Comparison of ENCODE assay signal across 9 cellular contexts in genomic region chr5:125700380-125700856, GRCh38.
DNase-seq lines count a peak whose midpoint lies in the region; ATAC-seq and TF ChIP-seq lines count a peak whose summit lies in the region.
"Had no signal": no experiment of that assay in that cellular context is flagged by ENCODE, and none has a peak within 500 bp of the region (broad histone marks: within the 10 kb centered on the region; RNA-seq: fewer than 3 reads in every experiment).

No MANE protein-coding gene starts in this region.

- DNase-seq in DMS79 (lab: John Stamatoyannopoulos, UW) (peak; percentile 6), NCI-H2196 (lab: John Stamatoyannopoulos, UW; ENCODE audit: unreplicated experiment) (peak; percentile 59), osteocyte (ENCODE audit: extremely low spot score, unreplicated experiment) (no peak), head of caudate nucleus (no peak)
- no peak for DNase-seq in activated CD4-positive, alpha-beta T cell treated with anti-CD3 and anti-CD28 coated beads for 4 hours

- 61 to 68% methylated on average over 7 to 8 of the region's 8 CpGs for WGBS in ectodermal cell, 2 experiments

- intact Hi-C loops in head of caudate nucleus (cut with DNase I) = no loop called here

- H3K4me3 Mint-ChIP-seq in nephron (peak overlapping the region; percentile 33 to 66 (median 34)), osteocyte (ENCODE audit: unreplicated experiment) (no peak overlapping the region)
- H3K4me3 Mint-ChIP-seq: T-helper 2 cell treated with Interferon-gamma antibody and Interleukin-4, amounts not matched to agents 5 μg/mL and 100 μg/mL, for 36 hours had no signal

- TF ChIP-seq CTCF in nephron (IDR thresholded peaks at IDR 0.05; ENCODE audit: unreplicated experiment in 3 of 3) = no peak
- TF ChIP-seq CTCF in osteocyte (IDR thresholded peaks at IDR 0.05) = no peak

- H3K27ac Mint-ChIP-seq in nephron = peak overlapping the region; percentile 91 to 95 (median 94)
- H3K27ac Mint-ChIP-seq in osteocyte (ENCODE audit: unreplicated experiment) = no peak overlapping the region
- H3K27ac Mint-ChIP-seq: T-helper 2 cell treated with Interferon-gamma antibody and Interleukin-4, amounts not matched to agents 5 μg/mL and 100 μg/mL, for 36 hours had no signal

- peaks cover 4% of the 10 kb centered on the region for H3K36me3 ChIP-seq in ectodermal cell (ENCODE audit: control insufficient read depth, insufficient read depth, low read length)

- peak overlapping the region; percentile 58 for H3K27ac ChIP-seq in ectodermal cell (ENCODE audit: insufficient read depth, low read depth, low read length, poor library complexity, severe bottlenecking)

- H3K36me3 Mint-ChIP-seq in nephron (ENCODE audit: low read depth) (peaks cover 15% of the 10 kb centered on the region), osteocyte (ENCODE audit: unreplicated experiment) (no peaks in the 10 kb centered on the region)

- H3K9me3 Mint-ChIP-seq in nephron (peaks cover 18% of the 10 kb centered on the region), osteocyte (ENCODE audit: unreplicated experiment) (peaks cover 23% of the 10 kb centered on the region)

- H3K27me3 ChIP-seq in ectodermal cell (ENCODE audit: control insufficient read depth, insufficient read depth, low read length, poor library complexity, severe bottlenecking) = no peaks in the 10 kb centered on the region

- peaks cover 19% of the 10 kb centered on the region for H3K4me1 ChIP-seq in ectodermal cell (ENCODE audit: control insufficient read depth, insufficient read depth, low read length)

- H3K4me1 Mint-ChIP-seq in nephron (peaks cover 47% of the 10 kb centered on the region), osteocyte (ENCODE audit: unreplicated experiment) (peaks cover 41% of the 10 kb centered on the region)

- H3K27me3 Mint-ChIP-seq in nephron (ENCODE audit: low read depth) = peaks cover 4% of the 10 kb centered on the region
- no peaks in the 10 kb centered on the region for H3K27me3 Mint-ChIP-seq in osteocyte (ENCODE audit: unreplicated experiment)

- H3K9me3 ChIP-seq in ectodermal cell (ENCODE audit: control insufficient read depth, low read length) = no peaks in the 10 kb centered on the region

- no peak for ATAC-seq in HG02840 (IDR thresholded peaks at IDR 0.05; ENCODE audit: low FRiP score, unreplicated experiment)

- no peak overlapping the region for H3K4me3 ChIP-seq in ectodermal cell (ENCODE audit: insufficient read depth, low read depth, low read length)

Comparison
In these comparisons a context has a peak if more than half of its experiments do, and no peak if none do; other contexts are left out.
1. DNase-seq: peak in DMS79 (single experiment) and NCI-H2196 (single experiment); none in osteocyte (single experiment), head of caudate nucleus (0 of 42) and activated CD4-positive, alpha-beta T cell treated with anti-CD3 and anti-CD28 coated beads for 4 hours (0 of 2).